Comparison of ENCODE assay signal across 10 cellular contexts in genomic region chr20:1537731-1538058, GRCh38.
DNase-seq lines count a peak whose midpoint lies in the region; ATAC-seq, FAIRE-seq and TF ChIP-seq lines count a peak whose summit lies in the region.
"Had no signal": no experiment of that assay in that cellular context is flagged by ENCODE, and none has a peak within 500 bp of the region (broad histone marks: within the 10 kb centered on the region; RNA-seq: fewer than 3 reads in every experiment).

No MANE protein-coding gene starts in this region.

- no peaks in the 10 kb centered on the region for H3K36me3 ChIP-seq in neutrophil

- H3K4me3 ChIP-seq in NB4 (ENCODE audit: low read depth, low read length) (peak overlapping the region; percentile 56), coronary artery (peak overlapping the region; percentile 31), neutrophil (ENCODE audit: low read depth in 1 of 2, low read length in 1 of 2) (peak overlapping the region; percentile 51 to 59)
- H3K4me3 ChIP-seq: SK-N-MC had no signal

- H3K4me1 ChIP-seq in neutrophil (ENCODE audit: control insufficient read depth in 1 of 2, insufficient read depth in 1 of 2, low read depth in 1 of 2, low read length in 1 of 2) = peaks cover 69 to 75% of the 10 kb centered on the region in 2 experiments

- FAIRE-seq in urothelium cell line (lab: Jason Lieb, UNC) = no peak

- TF ChIP-seq CTCF in NB4 (IDR thresholded peaks at IDR 0.05; ENCODE audit: low read depth, low read length) (no peak), coronary artery (IDR thresholded peaks at IDR 0.05) (no peak), neutrophil (IDR thresholded peaks at IDR 0.05) (peak; percentile 26)

- H3K9me3 ChIP-seq in neutrophil = no peaks in the 10 kb centered on the region

- H3K27me3 ChIP-seq in neutrophil = no peaks in the 10 kb centered on the region

- no peak for ATAC-seq in GM18870 (IDR thresholded peaks at IDR 0.05; ENCODE audit: unreplicated experiment)

- H3K27ac ChIP-seq in coronary artery = peak overlapping the region in 1 of 2 donors; percentile 70
- H3K27ac ChIP-seq in neutrophil = peak overlapping the region; percentile 100
- H3K27ac ChIP-seq: SK-N-MC had no signal

- no peak for TF ChIP-seq POLR2A in NB4 (IDR thresholded peaks at IDR 0.05; ENCODE audit: extremely low read depth, insufficient read length)

- peak; percentile 78 for DNase-seq in GF-D8 (lab: John Stamatoyannopoulos, UW)
- DNase-seq in NB4 (ENCODE audit: low read depth) = peak; percentile 99
- DNase-seq in coronary artery (ENCODE audit: low spot score) = no peak
- no peak for DNase-seq in urothelium cell line (ENCODE audit: low spot score)
- no peak for DNase-seq in activated CD4-positive, alpha-beta T cell treated with anti-CD3 and anti-CD28 coated beads for 1 hour
- DNase-seq in stimulated activated naive CD4-positive, alpha-beta T cell treated with Interleukin-2 at 50 U/mL for 16 hours (lab: John Stamatoyannopoulos, UW) = no peak
- DNase-seq: CD8-positive, alpha-beta memory T cell had no signal

Comparison
In these comparisons a context has a peak if more than half of its experiments do, and no peak if none do; other contexts are left out.
1. DNase-seq: peak in GF-D8 (single experiment) and NB4 (single experiment); none in coronary artery (single experiment), urothelium cell line (single experiment), activated CD4-positive, alpha-beta T cell treated with anti-CD3 and anti-CD28 coated beads for 1 hour (single experiment) and stimulated activated naive CD4-positive, alpha-beta T cell treated with Interleukin-2 at 50 U/mL for 16 hours (single experiment).
2. Peak in every context shown above with its lines, with median percentiles within 50 percentile points of each other: H3K4me3 ChIP-seq.